19 cellular contexts compared by ENCODE assay signal in genomic region chr6:32439139-32439538, GRCh38. TPM values are rescaled to one million over a fixed set of nuclear protein-coding genes. Genes with fewer than 3 reads are reported as not detected.
DNase-seq lines count a peak whose midpoint lies in the region; ATAC-seq and TF ChIP-seq lines count a peak whose summit lies in the region.
"Had no signal": no experiment of that assay in that cellular context is flagged by ENCODE, and none has a peak within 500 bp of the region (broad histone marks: within the 10 kb centered on the region; RNA-seq: fewer than 3 reads in every experiment).

No MANE protein-coding gene starts in this region.

- peak overlapping the region; percentile 71 for H3K4me2 ChIP-seq in OCI-LY3 (ENCODE audit: low read length)
- H3K4me2 ChIP-seq: PC-9 had no signal

- no peak overlapping the region for H2AFZ ChIP-seq in OCI-LY3 (ENCODE audit: low read depth, low read length)

- H3K79me2 ChIP-seq in OCI-LY3 (ENCODE audit: low read length), result peaks cover 50% of the 10 kb centered on the region

- H3K9ac ChIP-seq in OCI-LY3 (ENCODE audit: low read length), result peak overlapping the region; percentile 100; the same call in 1 of the 2 replicates

- no peaks in the 10 kb centered on the region for H3K9me3 ChIP-seq in heart left ventricle
- H3K9me3 ChIP-seq in OCI-LY3 (ENCODE audit: insufficient read depth, low read length), result no peaks in the 10 kb centered on the region
- H3K9me3 ChIP-seq in left lung, result no peaks in the 10 kb centered on the region
- no peaks in the 10 kb centered on the region for H3K9me3 ChIP-seq in transverse colon
- H3K9me3 ChIP-seq in mucosa of descending colon, result no peaks in the 10 kb centered on the region
- H3K9me3 ChIP-seq: HAP-1, uterus had no signal

- H3K4me1 ChIP-seq in heart left ventricle (peaks cover 0 to 46% (median 0%) of the 10 kb centered on the region in 12 donors), OCI-LY3 (ENCODE audit: low read length) (peaks cover 56% of the 10 kb centered on the region), left lung (peaks cover 2 to 38% of the 10 kb centered on the region in 2 donors), transverse colon (no peaks in the 10 kb centered on the region), mucosa of descending colon (ENCODE audit: low read depth) (no peaks in the 10 kb centered on the region)
- H3K4me1 ChIP-seq: HAP-1, uterus had no signal

- TF ChIP-seq POLR2A in heart left ventricle (IDR thresholded peaks at IDR 0.05), result no peak
- TF ChIP-seq POLR2A in transverse colon (IDR thresholded peaks at IDR 0.05), result no peak

- in situ Hi-C loops in transverse colon (cut with MboI; ENCODE audit: low pct_ligation_motif_present in 1 of 4, low pct_unique_long_range_greater_than_20kb in 1 of 4, low sequenced_read_pairs in 3 of 4), result no loop called here
- in situ Hi-C loops in brain microvascular endothelial cell (cut with HindIII; ENCODE audit: low pct_ligation_motif_present, low sequenced_read_pairs), result no loop called here

- TF ChIP-seq EP300 in transverse colon (IDR thresholded peaks at IDR 0.05; ENCODE audit: low read depth), result no peak

- ATAC-seq in heart left ventricle (no peak), left lung (no peak), mucosa of descending colon (no peak)

- H4K20me1 ChIP-seq in OCI-LY3 (ENCODE audit: insufficient read depth, low read length), result peaks cover 40% of the 10 kb centered on the region

- H3K27me3 ChIP-seq in heart left ventricle (peaks cover 0 to 4% (median 0%) of the 10 kb centered on the region in 9 donors), OCI-LY3 (ENCODE audit: low read depth, low read length) (no peaks in the 10 kb centered on the region), left lung (no peaks in the 10 kb centered on the region), transverse colon (peaks cover 5% of the 10 kb centered on the region), brain microvascular endothelial cell (replicated peaks) (no peaks in the 10 kb centered on the region)
- H3K27me3 ChIP-seq: uterus had no signal

- peaks cover 0 to 29% (median 8%) of the 10 kb centered on the region in 9 donors for H3K36me3 ChIP-seq in heart left ventricle
- peaks cover 42% of the 10 kb centered on the region for H3K36me3 ChIP-seq in OCI-LY3 (replicated peaks; ENCODE audit: low read depth, low read length)
- H3K36me3 ChIP-seq in left lung, result peaks cover 3 to 12% of the 10 kb centered on the region in 2 donors
- H3K36me3 ChIP-seq in transverse colon, result no peaks in the 10 kb centered on the region
- no peaks in the 10 kb centered on the region for H3K36me3 ChIP-seq in mucosa of descending colon (ENCODE audit: low read depth)
- H3K36me3 ChIP-seq in brain microvascular endothelial cell (replicated peaks), result no peaks in the 10 kb centered on the region
- H3K36me3 ChIP-seq: HAP-1, uterus had no signal

- H3K4me3 ChIP-seq in heart left ventricle (peak overlapping the region in 5 of 12 donors; percentile 45 to 68 (median 61)), OCI-LY3 (ENCODE audit: low read length) (peak overlapping the region; percentile 100), left lung (peak overlapping the region in 1 of 2 donors; percentile 50), transverse colon (no peak overlapping the region), mucosa of descending colon (no peak overlapping the region), brain microvascular endothelial cell (ENCODE audit: low read depth, low read length) (no peak overlapping the region)
- H3K4me3 ChIP-seq: HAP-1, PC-9 had no signal

- 90 to 94% (median 93%) methylated on average over 1 of the region's 1 CpG for WGBS in heart left ventricle, 4 donors
- 56 to 61% methylated on average over 1 of the region's 1 CpG for WGBS in transverse colon (ENCODE audit: low coverage in 1 of 2), 2 donors

- TF ChIP-seq CTCF in heart left ventricle (IDR thresholded peaks at IDR 0.05), result no peak
- no peak for TF ChIP-seq CTCF in OCI-LY3 (IDR thresholded peaks at IDR 0.05; ENCODE audit: low read depth, low read length)
- no peak for TF ChIP-seq CTCF in left lung (IDR thresholded peaks at IDR 0.05)
- TF ChIP-seq CTCF in transverse colon (IDR thresholded peaks at IDR 0.05), result no peak
- TF ChIP-seq CTCF in mucosa of descending colon (IDR thresholded peaks at IDR 0.05), result no peak
- no peak for TF ChIP-seq CTCF in brain microvascular endothelial cell (IDR thresholded peaks at IDR 0.05; ENCODE audit: low read depth, low read length, missing control alignments)

- intact Hi-C loops in heart left ventricle (cut with DNase I), result loop anchor here in 1 of 10 donors (10.0 kb wide), 1 partner anchor 146 kb away; the partner anchor contains the start of gene HLA-DRB1
- intact Hi-C loops in cardiac septum (cut with DNase I), result no loop called here
- intact Hi-C loops in left lung (cut with DNase I), result no loop called here
- intact Hi-C loops in transverse colon (cut with DNase I; ENCODE audit: low total_unique reads), result no loop called here
- intact Hi-C loops in mucosa of descending colon (cut with DNase I, micrococcal nuclease), result no loop called here

- H3K27ac ChIP-seq in heart left ventricle (peak overlapping the region in 9 of 12 donors; percentile 2 to 94 (median 68)), OCI-LY3 (ENCODE audit: low read length) (peak overlapping the region; percentile 97), left lung (peak overlapping the region; percentile 63 to 79), transverse colon (peak overlapping the region in 3 of 4 donors; percentile 9 to 53 (median 44)), brain microvascular endothelial cell (no peak overlapping the region)
- H3K27ac ChIP-seq: PC-9 had no signal

- no peak for DNase-seq in heart left ventricle
- DNase-seq in cardiac septum (ENCODE audit: low spot score), result no peak
- no peak for DNase-seq in left lung
- no peak for DNase-seq in transverse colon
- DNase-seq in cerebellar cortex (ENCODE audit: low spot score), result no peak
- no peak for DNase-seq in mucosa of descending colon
- no peak for DNase-seq in brain microvascular endothelial cell
- DNase-seq: activated naive CD8-positive, alpha-beta T cell treated with anti-CD3 and anti-CD28 coated beads, Interleukin-2, amount 10 ng/mL, durations not matched to agents 7 days and 5 days; glutamatergic neuron; NCI-H510A; PC-9; stimulated activated CD4-positive, alpha-beta T cell treated with anti-CD3 and anti-CD28 coated beads, Interleukin-4, amount 100 ng/mL, for 1 hour had no signal

RNA-seq across cellular contexts. Expression of gene HLA-DRA, which starts 0.5 kb away (rescaled TPM):
- 1,000 to 10,000 TPM in 1 of 9 donors, 100 to 1,000 TPM in 2, 10 to 100 TPM in 6; 20.0 to 1,108 (median 87.0) TPM for total RNA-seq in heart left ventricle
- polyA plus RNA-seq in heart left ventricle, result 10 to 100 TPM; 57.1 to 65.7 TPM
- total RNA-seq in cardiac septum, result 94.0 TPM
- 1,000 to 10,000 TPM in 1 of 2 donors, 100 to 1,000 TPM in 1; 951 to 1,058 TPM for total RNA-seq in left lung
- total RNA-seq in transverse colon, result 100 to 1,000 TPM in 2 of 4 donors, 10 to 100 TPM in 2; 37.0 to 202 (median 132) TPM
- 100 to 1,000 TPM in 2 of 3 donors, 10 to 100 TPM in 1; 69.0 to 333 (median 115) TPM for total RNA-seq in mucosa of descending colon
- total RNA-seq: endothelial cell of umbilical vein, PC-9 had no signal
- polyA plus RNA-seq: endothelial cell of umbilical vein had no signal

RNA-seq across cellular contexts. Expression of gene BTNL2, which starts 32.2 kb away (rescaled TPM):
- total RNA-seq in heart left ventricle (not detected), cardiac septum (not detected), left lung (not detected), transverse colon (not detected), mucosa of descending colon (not detected)
- polyA plus RNA-seq in heart left ventricle, result not detected
- total RNA-seq: activated naive CD8-positive, alpha-beta T cell treated with anti-CD3 and anti-CD28 coated beads, Interleukin-2, amount 10 ng/mL, durations not matched to agents 7 days and 5 days; endothelial cell of umbilical vein; kidney epithelial cell; LHCN-M2; PC-9; renal cortical epithelial cell; uterus had no signal
- polyA plus RNA-seq: endothelial cell of umbilical vein had no signal
